In genomic region chr11:75812542-75813040, GRCh38 we compare ENCODE assay signal across 1 cellular context.
TF ChIP-seq lines count a peak whose summit lies in the region.

No MANE protein-coding gene starts in this region.

TF ChIP-seq in HCT116, 20 proteins besides CTCF, POLR2A, EP300 and RAD21:
- TF ChIP-seq ZBTB33 (IDR thresholded peaks at IDR 0.05; ENCODE audit: extremely low read depth, insufficient replicate concordance, low read length), result no peak
- no peak for TF ChIP-seq MAX (IDR thresholded peaks at IDR 0.05)
- TF ChIP-seq CEBPB (IDR thresholded peaks at IDR 0.05; ENCODE audit: low read depth), result no peak
- TF ChIP-seq EGR1 (IDR thresholded peaks at IDR 0.05; ENCODE audit: low read depth), result no peak
- TF ChIP-seq ZNF274 (IDR thresholded peaks at IDR 0.05; ENCODE audit: low read depth, low read length), result no peak
- TF ChIP-seq EZH2 (IDR thresholded peaks at IDR 0.05), result no peak
- TF ChIP-seq CBX3 (IDR thresholded peaks at IDR 0.05; ENCODE audit: low read depth), result no peak
